ENCODE assay signal across 15 cellular contexts in the genomic region with DNA sequence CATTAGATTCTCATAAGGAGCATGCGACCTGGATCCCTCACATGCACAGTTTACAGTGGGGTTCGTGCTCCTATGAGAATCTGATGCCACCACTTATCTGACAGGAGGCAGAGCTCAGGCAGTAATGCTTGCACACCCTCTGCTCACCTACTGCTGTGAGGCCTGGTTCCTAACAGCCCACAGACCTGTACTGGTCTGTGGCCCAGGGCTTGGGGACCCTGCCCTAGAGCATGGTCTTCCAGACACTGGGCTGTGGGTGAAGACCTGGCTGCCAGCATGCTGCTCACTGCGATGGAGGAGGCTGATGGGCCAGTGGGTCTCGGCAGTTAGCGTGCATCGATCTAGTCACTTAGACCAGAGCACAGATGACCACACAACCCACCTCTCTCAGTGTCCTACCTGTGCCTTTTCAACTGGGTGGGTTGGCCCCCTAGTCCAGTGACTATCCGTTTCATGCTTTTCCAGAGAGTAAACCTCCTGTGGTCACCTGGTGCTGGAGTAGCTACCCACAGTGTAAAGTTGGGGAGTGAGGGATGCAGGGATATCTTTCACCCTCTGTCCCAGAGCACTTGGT.
"Had no signal": no experiment of that assay in that cellular context is flagged by ENCODE, and none has a peak within 500 bp of the region (broad histone marks: within the 10 kb centered on the region; RNA-seq: fewer than 3 reads in every experiment).

No MANE protein-coding gene starts in this region.

- H3K27me3 ChIP-seq: adrenal gland, neutrophil, tibial artery, vagina had no signal

- H3K27me3 Mint-ChIP-seq: activated naive CD4-positive, alpha-beta T cell treated with anti-CD3 and anti-CD28 coated beads, Interleukin-2, amount 50 U/mL, for 24 hours; naive B cell; T-cell had no signal

- H3K4me3 ChIP-seq: adrenal gland, coronary artery, tibial artery, vagina had no signal

- H3K27ac ChIP-seq: coronary artery, neutrophil, tibial artery had no signal

- DNase-seq: activated CD4-positive, alpha-beta T cell treated with anti-CD3 and anti-CD28 coated beads, Interleukin-2, amount 50 U/mL, for 48 hours; activated effector memory CD4-positive, alpha-beta T cell treated with anti-CD3 and anti-CD28 coated beads, Interleukin-2, amount 50 U/mL, for 16 hours; adrenal gland; effector CD4-positive, alpha-beta T cell; foreskin melanocyte; naive B cell; stimulated activated CD4-positive, alpha-beta T cell treated with anti-CD3 and anti-CD28 coated beads, Interleukin-4, amount 100 ng/mL, for 1 hour; stimulated activated naive CD4-positive, alpha-beta T cell; T-cell; T1000; tibial artery had no signal

- H3K9me3 ChIP-seq: adrenal gland, neutrophil, tibial artery, vagina had no signal

- H3K4me3 Mint-ChIP-seq: activated naive CD4-positive, alpha-beta T cell treated with anti-CD3 and anti-CD28 coated beads, Interleukin-2, amount 50 U/mL, for 24 hours; naive B cell; T-cell had no signal

- H3K9me3 Mint-ChIP-seq: activated naive CD4-positive, alpha-beta T cell treated with anti-CD3 and anti-CD28 coated beads, Interleukin-2, amount 50 U/mL, for 24 hours; naive B cell; T-cell had no signal
